28 cellular contexts compared by ENCODE assay signal in the genomic region with DNA sequence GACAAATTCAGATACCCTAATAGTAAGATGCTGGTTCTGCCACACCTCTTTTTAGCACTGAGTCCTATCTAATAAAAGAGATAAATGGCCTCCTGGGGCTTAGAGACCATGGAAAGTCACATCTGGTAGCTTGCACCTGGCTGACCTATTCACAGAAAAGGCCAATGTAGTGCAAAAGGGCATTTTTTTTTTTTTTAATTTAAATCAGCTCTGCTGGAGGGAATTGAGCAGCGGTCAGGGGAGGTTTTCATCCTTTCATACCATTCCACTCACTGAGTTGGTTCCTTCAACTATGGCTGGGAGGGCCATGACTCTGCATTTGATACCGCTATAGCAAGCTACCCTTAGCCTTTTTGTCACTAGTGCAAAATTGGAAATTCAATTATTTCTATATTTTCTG. TPM values are rescaled to one million over a fixed set of nuclear protein-coding genes. Genes with fewer than 3 reads are reported as not detected.
"Had no signal": no experiment of that assay in that cellular context is flagged by ENCODE, and none has a peak within 500 bp of the region (broad histone marks: within the 10 kb centered on the region; RNA-seq: fewer than 3 reads in every experiment).

No MANE protein-coding gene starts in this region.

- H3K4me3 ChIP-seq: dorsolateral prefrontal cortex, gastrocnemius medialis, lower lobe of right lung, prostate gland, right atrium auricular region, smooth muscle cell, thyroid gland had no signal

- H3K36me3 Mint-ChIP-seq: mesothelial cell of epicardium; naive thymus-derived CD4-positive, alpha-beta T cell had no signal

- H3K4me2 ChIP-seq: smooth muscle cell had no signal

- ATAC-seq: esophagus mucosa; gastrocnemius medialis; left ventricle myocardium superior; lower lobe of right lung; naive thymus-derived CD4-positive, alpha-beta T cell; sciatic nerve; stimulated activated naive CD8-positive, alpha-beta T cell treated with anti-CD3 and anti-CD28 coated beads, Interleukin-15, amount 100 ng/mL, for 72 hours had no signal

- H3K27me3 ChIP-seq: dorsolateral prefrontal cortex, gastrocnemius medialis, right atrium auricular region, thyroid gland had no signal

- DNase-seq: dorsolateral prefrontal cortex; effector CD8-positive, alpha-beta T cell; endodermal cell; foreskin fibroblast; gastrocnemius medialis; head of caudate nucleus; left ventricle myocardium superior; lower lobe of right lung; naive thymus-derived CD4-positive, alpha-beta T cell; nucleus accumbens; stimulated activated CD4-positive, alpha-beta T cell treated with anti-CD3 and anti-CD28 coated beads, Interleukin-12 subunit alpha, Interleukin-12 subunit beta, amount 100 ng/mL, for 4 hours; stimulated activated CD4-positive, alpha-beta T cell treated with anti-CD3 and anti-CD28 coated beads, Interleukin-1b, Interleukin-23, amount 100 ng/mL, for 48 hours; stimulated activated CD4-positive, alpha-beta T cell treated with anti-CD3 and anti-CD28 coated beads, Interleukin-4, amount 100 ng/mL, for 1 hour; stimulated activated CD8-positive, alpha-beta memory T cell treated with anti-CD3 and anti-CD28 coated beads, Interleukin-4, amount 100 ng/mL, for 48 hours; stimulated activated naive CD4-positive, alpha-beta T cell; stimulated activated naive CD8-positive, alpha-beta T cell treated with anti-CD3 and anti-CD28 coated beads, Interleukin-15, amount 100 ng/mL, for 72 hours; thyroid gland; trophoblast cell had no signal

- H3K9me3 Mint-ChIP-seq: endodermal cell, mesothelial cell of epicardium, nephron had no signal

- H3K4me3 Mint-ChIP-seq: endodermal cell; mesothelial cell of epicardium; naive thymus-derived CD4-positive, alpha-beta T cell; nephron; stimulated activated naive CD8-positive, alpha-beta T cell treated with anti-CD3 and anti-CD28 coated beads, Interleukin-15, amount 100 ng/mL, for 72 hours had no signal

- H3K27me3 Mint-ChIP-seq: stimulated activated naive CD8-positive, alpha-beta T cell treated with anti-CD3 and anti-CD28 coated beads, Interleukin-15, amount 100 ng/mL, for 72 hours had no signal

- H3K27ac Mint-ChIP-seq: endodermal cell; mesothelial cell of epicardium; naive thymus-derived CD4-positive, alpha-beta T cell; nephron had no signal

- H3K9me3 ChIP-seq: gastrocnemius medialis, lower lobe of right lung, prostate gland, right atrium auricular region, thyroid gland had no signal

- H3K4me1 Mint-ChIP-seq: naive thymus-derived CD4-positive, alpha-beta T cell; nephron; stimulated activated naive CD8-positive, alpha-beta T cell treated with anti-CD3 and anti-CD28 coated beads, Interleukin-15, amount 100 ng/mL, for 72 hours had no signal

- H3K4me1 ChIP-seq: gastrocnemius medialis, lower lobe of right lung, prostate gland, right atrium auricular region, thyroid gland had no signal

- H3K27ac ChIP-seq: dorsolateral prefrontal cortex, epithelial cell of prostate, gastrocnemius medialis, lower lobe of right lung, prostate gland, right atrium auricular region, thyroid gland had no signal

- H3K36me3 ChIP-seq: gastrocnemius medialis, lower lobe of right lung, prostate gland, right atrium auricular region, thyroid gland had no signal

RNA-seq across cellular contexts. Expression of a gene that starts 20.1 kb away (rescaled TPM):
- total RNA-seq: esophagus mucosa; glomerular endothelial cell; left ventricle myocardium superior; naive thymus-derived CD4-positive, alpha-beta T cell; right atrium auricular region; thyroid gland had no signal
- polyA plus RNA-seq: keratinocyte; naive thymus-derived CD4-positive, alpha-beta T cell had no signal
